ENCODE assay signal across 27 cellular contexts in the genomic region with DNA sequence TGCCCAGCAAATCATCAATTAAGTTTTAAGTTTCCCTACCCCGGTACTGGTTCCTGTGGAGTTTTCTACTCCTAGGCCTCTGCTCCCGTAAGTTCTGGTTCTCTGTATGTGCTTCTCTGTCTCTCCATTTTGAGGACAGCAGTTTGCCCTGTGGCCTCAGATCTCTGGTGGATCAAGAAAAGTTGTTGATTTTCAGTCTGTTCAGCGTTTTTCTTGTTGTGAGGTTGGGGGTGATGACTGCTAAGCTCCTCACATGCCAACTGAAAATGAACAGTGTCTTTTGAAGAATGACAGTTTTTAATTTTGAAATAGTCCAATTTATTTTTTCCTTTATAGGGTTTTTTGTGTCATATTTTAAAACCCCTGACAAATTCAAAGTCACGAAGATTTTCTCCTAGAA. TPM values are rescaled to one million over a fixed set of nuclear protein-coding genes. Genes with fewer than 3 reads are reported as not detected.
A peak's percentile ranks its signal among the peaks of the same experiment; 100 is the strongest.
DNase-seq lines count a peak whose midpoint lies in the region; ATAC-seq, FAIRE-seq and TF ChIP-seq lines count a peak whose summit lies in the region.
"Had no signal": no experiment of that assay in that cellular context is flagged by ENCODE, and none has a peak within 500 bp of the region (broad histone marks: within the 10 kb centered on the region; RNA-seq: fewer than 3 reads in every experiment).

No MANE protein-coding gene starts in this region.

- no peaks in the 10 kb centered on the region for H3K27me3 Mint-ChIP-seq in effector memory CD8-positive, alpha-beta T cell
- no peaks in the 10 kb centered on the region for H3K27me3 Mint-ChIP-seq in glutamatergic neuron (ENCODE audit: unreplicated experiment)
- H3K27me3 Mint-ChIP-seq: B cell had no signal

- DNase-seq in K562 (ENCODE audit: extremely low read depth in 1 of 4, low spot score in 3 of 4) (no peak), mesendoderm (no peak), neuronal stem cell (ENCODE audit: low spot score) (no peak), HEK293T (ENCODE audit: extremely low spot score) (no peak), glutamatergic neuron (no peak)
- DNase-seq in effector memory CD8-positive, alpha-beta T cell: no peak
- no peak for DNase-seq in stimulated activated CD4-positive, alpha-beta T cell treated with anti-CD3 and anti-CD28 coated beads, Interleukin-2, amount 100 ng/mL, for 48 hours
- DNase-seq: Caco-2; CD8-positive, alpha-beta T cell; DMS79; EL; GDM1; KG1; MG63; NCI-H2029; NCI-H446 treated with DMSO at 0.1 percent for 48 hours; NCI-H526; PC-9; SJCRH30 had no signal

- H2BK120ac ChIP-seq in mesendoderm (ENCODE audit: low read depth, low read length) (no peak overlapping the region), neuronal stem cell (ENCODE audit: low read depth, low read length) (no peak overlapping the region)

- no peak overlapping the region for H4K5ac ChIP-seq in mesendoderm (ENCODE audit: low read length)

- peaks cover 3% of the 10 kb centered on the region for H3K36me3 Mint-ChIP-seq in effector memory CD8-positive, alpha-beta T cell (ENCODE audit: insufficient read depth)
- peaks cover 3% of the 10 kb centered on the region for H3K36me3 Mint-ChIP-seq in glutamatergic neuron (ENCODE audit: unreplicated experiment)

- TF ChIP-seq EP300 in K562 (IDR thresholded peaks at IDR 0.05; ENCODE audit: low read length): no peak

- H3K14ac ChIP-seq in neuronal stem cell (ENCODE audit: low read length): no peak overlapping the region

- no peak overlapping the region for H3K56ac ChIP-seq in mesendoderm (ENCODE audit: low read length)

- in situ Hi-C loops in K562 (cut with MboI): loop anchor here (10.0 kb wide), 1 partner anchor 245 kb away; no protein-coding TSS in a partner anchor

- H2BK5ac ChIP-seq in mesendoderm (ENCODE audit: low read length) (no peak overlapping the region), neuronal stem cell (ENCODE audit: low read length) (no peak overlapping the region)

- no peak overlapping the region for H3K4ac ChIP-seq in mesendoderm (ENCODE audit: low read depth, low read length)
- no peak overlapping the region for H3K4ac ChIP-seq in neuronal stem cell (ENCODE audit: low read length)

- H3K27ac Mint-ChIP-seq in effector memory CD8-positive, alpha-beta T cell: peak overlapping the region in 1 of 2 donors; percentile 55
- H3K27ac Mint-ChIP-seq in glutamatergic neuron (ENCODE audit: unreplicated experiment): no peak overlapping the region
- H3K27ac Mint-ChIP-seq: B cell; CD8-positive, alpha-beta T cell had no signal

- no peaks in the 10 kb centered on the region for H3K4me1 Mint-ChIP-seq in effector memory CD8-positive, alpha-beta T cell (ENCODE audit: low read depth in 2 of 2)
- peaks cover 3% of the 10 kb centered on the region for H3K4me1 Mint-ChIP-seq in glutamatergic neuron (ENCODE audit: low read depth, unreplicated experiment)
- H3K4me1 Mint-ChIP-seq: B cell had no signal

- no peaks in the 10 kb centered on the region for H4K20me1 ChIP-seq in K562 (replicated peaks; ENCODE audit: control insufficient read depth, insufficient read depth, low read length)

- intact Hi-C loops in K562 (cut with micrococcal nuclease): no loop called here

- peaks cover 3 to 4% of the 10 kb centered on the region in 2 donors for H3K9me3 Mint-ChIP-seq in effector memory CD8-positive, alpha-beta T cell
- no peaks in the 10 kb centered on the region for H3K9me3 Mint-ChIP-seq in glutamatergic neuron (ENCODE audit: unreplicated experiment)

- 73% methylated on average over 4 of the region's 4 CpGs for WGBS in HUES64
- WGBS in K562 (ENCODE audit: insufficient coverage, low coverage, missing lambda C conversion rate): 13% methylated on average over 4 of the region's 4 CpGs
- no CpG with 5 or more reads among the region's 4 CpGs for WGBS in mesendoderm (ENCODE audit: extremely low coverage, insufficient coverage, low lambda C conversion rate)
- no CpG with 5 or more reads among the region's 4 CpGs for WGBS in neuronal stem cell (ENCODE audit: extremely low coverage in 2 of 2, insufficient read length in 2 of 2, insufficient replicate concordance in 1 of 2), 2 donors

- no peak overlapping the region for H4K91ac ChIP-seq in neuronal stem cell (ENCODE audit: low read depth, low read length, poor library complexity)

- H3K79me1 ChIP-seq in mesendoderm (ENCODE audit: low read length) (no peaks in the 10 kb centered on the region), neuronal stem cell (ENCODE audit: low read depth, low read length) (no peaks in the 10 kb centered on the region)

- H4K8ac ChIP-seq in mesendoderm (ENCODE audit: low read depth, low read length): peak overlapping the region; percentile 43
- H4K8ac ChIP-seq in neuronal stem cell (ENCODE audit: low read depth, low read length): no peak overlapping the region

- H3K4me3 ChIP-seq in HUES64 (ENCODE audit: low read length) (no peak overlapping the region), K562 (no peak overlapping the region), mesendoderm (ENCODE audit: low read length) (no peak overlapping the region), neuronal stem cell (ENCODE audit: low read length in 2 of 2) (no peak overlapping the region)
- H3K4me3 ChIP-seq: GM12878, HAP-1, MG63, PC-9, SJCRH30 had no signal

- H3K23ac ChIP-seq in mesendoderm (ENCODE audit: low read length) (no peak overlapping the region), neuronal stem cell (ENCODE audit: low read depth, low read length, poor library complexity) (no peak overlapping the region)

- H2BK15ac ChIP-seq in mesendoderm (replicated peaks; ENCODE audit: low read depth): no peak overlapping the region
- no peak overlapping the region for H2BK15ac ChIP-seq in neuronal stem cell (ENCODE audit: low read length)

- CTCF ChIA-PET in K562 (lab: Yijun Ruan, JAX; ENCODE audit: low intra/inter-chr PET ratio): no interaction called here
- CTCF ChIA-PET in HEK293T (lab: Yijun Ruan, JAX): no interaction called here

- no TSS peak for BruUV-seq in K562 (replicated peaks; lab: Mats Ljungman, UMichigan)

- no peak for FAIRE-seq in K562 (lab: Jason Lieb, UNC)
- FAIRE-seq: GM12878 had no signal

- H3K18ac ChIP-seq in mesendoderm (ENCODE audit: low read length) (peak overlapping the region; percentile 47), neuronal stem cell (ENCODE audit: low read length) (no peak overlapping the region)

- POLR2A ChIA-PET in K562 (lab: Yijun Ruan, JAX): no interaction called here
- POLR2A ChIA-PET in HEK293T (lab: Yijun Ruan, JAX): no interaction called here

- H3K36me3 ChIP-seq in HUES64 (ENCODE audit: insufficient read depth, low read length) (no peaks in the 10 kb centered on the region), K562 (ENCODE audit: control insufficient read depth, insufficient read depth, low read length) (no peaks in the 10 kb centered on the region), mesendoderm (ENCODE audit: control insufficient read depth, insufficient read depth, low read length) (no peaks in the 10 kb centered on the region), neuronal stem cell (replicated peaks in 1 of 2; ENCODE audit: control insufficient read depth in 2 of 2, insufficient read depth in 2 of 2, low read length in 2 of 2) (no peaks in the 10 kb centered on the region)
- H3K36me3 ChIP-seq: HAP-1, MG63, SJCRH30 had no signal

- H3K9me3 ChIP-seq in HUES64 (ENCODE audit: insufficient read depth, low read depth, low read length) (peaks cover 1% of the 10 kb centered on the region; the same call in 1 of the 2 replicates), K562 (replicated peaks; ENCODE audit: control insufficient read depth, insufficient read depth, low read depth, low read length) (no peaks in the 10 kb centered on the region), neuronal stem cell (replicated peaks in 1 of 2; ENCODE audit: control insufficient read depth in 2 of 2, insufficient read depth in 1 of 2, low read depth in 1 of 2, low read length in 2 of 2) (no peaks in the 10 kb centered on the region)
- H3K9me3 ChIP-seq: HAP-1 had no signal

- no peak for TF ChIP-seq POLR2A in K562 (conservative IDR thresholded peaks at IDR 0.05)

- H3K9ac ChIP-seq in HUES64 (ENCODE audit: low read depth, low read length): no peak overlapping the region; the same call in 1 of the 2 replicates
- H3K9ac ChIP-seq in K562 (ENCODE audit: insufficient read depth in 1 of 2, low read depth in 2 of 2, low read length in 2 of 2): no peak overlapping the region
- H3K9ac ChIP-seq in mesendoderm (ENCODE audit: low read length): no peak overlapping the region
- H3K9ac ChIP-seq in neuronal stem cell (ENCODE audit: low read depth, low read length, poor library complexity): no peak overlapping the region

- H3K4me2 ChIP-seq in K562 (ENCODE audit: insufficient read depth, low read length) (no peak overlapping the region), mesendoderm (ENCODE audit: low read length) (no peak overlapping the region), neuronal stem cell (ENCODE audit: insufficient read depth, low read length, poor library complexity, severe bottlenecking) (no peak overlapping the region)
- H3K4me2 ChIP-seq: PC-9 had no signal

- H2AK5ac ChIP-seq in mesendoderm (ENCODE audit: low read length) (no peak overlapping the region), neuronal stem cell (ENCODE audit: low read depth, low read length) (no peak overlapping the region)

- no peak overlapping the region for H2BK12ac ChIP-seq in neuronal stem cell (ENCODE audit: low read length)

- TF ChIP-seq RAD21 in K562 (CRISPR knock-in tag; conservative IDR thresholded peaks at IDR 0.05 in 1 of 2, IDR thresholded peaks at IDR 0.05 in 1 of 2): no peak

- ATAC-seq in K562: no peak
- ATAC-seq in effector memory CD8-positive, alpha-beta T cell (replicated peaks): no peak
- ATAC-seq: CD8-positive, alpha-beta T cell; GM12878; Right ventricle myocardium inferior had no signal

- H3K79me2 ChIP-seq in K562 (ENCODE audit: control insufficient read depth, insufficient read depth, low read length) (no peaks in the 10 kb centered on the region), mesendoderm (ENCODE audit: control insufficient read depth, insufficient read depth, low read length) (no peaks in the 10 kb centered on the region)

- no peak overlapping the region for H3K4me3 Mint-ChIP-seq in effector memory CD8-positive, alpha-beta T cell
- no peak overlapping the region for H3K4me3 Mint-ChIP-seq in glutamatergic neuron (ENCODE audit: unreplicated experiment)
- H3K4me3 Mint-ChIP-seq: B cell; CD8-positive, alpha-beta T cell had no signal

- H2AFZ ChIP-seq in K562 (ENCODE audit: low read depth, low read length): no peak overlapping the region
- H2AFZ ChIP-seq in neuronal stem cell (ENCODE audit: low read length): peak overlapping the region; percentile 54
- H2AFZ ChIP-seq: PC-9 had no signal

- H3K4me1 ChIP-seq in HUES64 (ENCODE audit: insufficient read depth, low read length): peaks cover 24% of the 10 kb centered on the region
- no peaks in the 10 kb centered on the region; a peak in 1 of 5 replicates for H3K4me1 ChIP-seq in K562 (replicated peaks in 1 of 2; ENCODE audit: control insufficient read depth in 2 of 2, insufficient read depth in 2 of 2, low read length in 2 of 2)
- no peaks in the 10 kb centered on the region for H3K4me1 ChIP-seq in mesendoderm (ENCODE audit: control insufficient read depth, low read depth, low read length)
- peaks cover 0 to 6% of the 10 kb centered on the region in 2 donors for H3K4me1 ChIP-seq in neuronal stem cell (ENCODE audit: control insufficient read depth in 2 of 2, insufficient read depth in 1 of 2, low read depth in 1 of 2, low read length in 2 of 2)

- TF ChIP-seq CTCF in K562 (IDR thresholded peaks at IDR 0.05 in 2 of 3, conservative IDR thresholded peaks at IDR 0.05 in 1 of 3; ENCODE audit: insufficient read depth in 2 of 3, low read depth in 1 of 3, low read length in 3 of 3): no peak
- no peak for TF ChIP-seq CTCF in glutamatergic neuron (IDR thresholded peaks at IDR 0.05; ENCODE audit: partially characterized antibody, unreplicated experiment)

- H3K27ac ChIP-seq in HUES64 (ENCODE audit: low read depth, low read length): peak overlapping the region; percentile 49; the same call in 1 of the 2 replicates
- no peak overlapping the region for H3K27ac ChIP-seq in K562 (ENCODE audit: extremely low read depth, low read depth, low read length)
- H3K27ac ChIP-seq in mesendoderm (ENCODE audit: low read depth, low read length): no peak overlapping the region
- H3K27ac ChIP-seq in neuronal stem cell (replicated peaks; ENCODE audit: low read length): no peak overlapping the region
- H3K27ac ChIP-seq: C4-2B, HL-60, PC-9, SJCRH30 had no signal

- H3K9me1 ChIP-seq in K562 (ENCODE audit: control insufficient read depth, insufficient read depth, low read length): no peaks in the 10 kb centered on the region

- H3K27me3 ChIP-seq in HUES64 (ENCODE audit: insufficient read depth, low read length) (no peaks in the 10 kb centered on the region), K562 (ENCODE audit: control insufficient read depth in 2 of 2, insufficient read depth in 2 of 2, low read length in 2 of 2) (0 out of 5 replicates have a peak, but pooled peaks cover 0 to 8% of the 10 kb centered on the region in 2 experiments), mesendoderm (ENCODE audit: insufficient read depth, low read length, poor library complexity) (no peaks in the 10 kb centered on the region), neuronal stem cell (ENCODE audit: control insufficient read depth in 3 of 3, insufficient read depth in 3 of 3, low read depth in 1 of 3, low read length in 3 of 3) (no peaks in the 10 kb centered on the region)
- H3K27me3 ChIP-seq: MG63, SJCRH30 had no signal

RNA-seq across cellular contexts. Expression of a gene that starts 31.7 kb away (rescaled TPM):
- 1.9 TPM for polyA plus RNA-seq in HUES64 (2013, experiment 1 of 2)
- polyA plus RNA-seq in HUES64 (2013, experiment 2 of 2): 0.44 TPM
- total RNA-seq in K562 (2011; cell fraction: chromatin; rRNA removed; ENCODE audit: low replicate concordance): not detected in 2 replicates
- not detected in 2 replicates for total RNA-seq in K562 (2011; cell fraction: nucleolus; rRNA removed)
- total RNA-seq in K562 (2011; cell fraction: nucleoplasm; rRNA removed): not detected in 2 replicates
- total RNA-seq in K562 (2014; rRNA removed): not detected in 2 replicates
- not detected in 2 replicates for total RNA-seq in K562 (2014; rRNA removed; fragmentation: Illumina TruSeq; extraction: Trizol)
- not detected in 2 replicates for total RNA-seq in K562 (2015; rRNA removed; fragmentation: Illumina TruSeq; extraction: Trizol)
- total RNA-seq in K562 (2021): not detected in 2 replicates
- polyA plus RNA-seq in K562 (2011; rRNA removed): not detected in 2 replicates
- not detected in 2 replicates for polyA plus RNA-seq in K562 (2011; cell fraction: cytosol; rRNA removed)
- not detected in 2 replicates for polyA plus RNA-seq in K562 (2011; cell fraction: nucleus; rRNA removed)
- 0.14 and 0.25 TPM in 2 replicates for polyA plus RNA-seq in K562 (2012)
- not detected in 2 replicates for polyA plus RNA-seq in K562 (2014; fragmentation: Illumina TruSeq; extraction: Trizol)
- polyA plus RNA-seq in K562 (2014; fragmentation: Nextera tagmentation; extraction: Ambion mirVana): not detected
- polyA plus RNA-seq in K562 (2014; rRNA removed): not detected in 2 replicates
- polyA minus RNA-seq in K562 (2011; rRNA and poly(A)+ RNA removed): not detected in 2 replicates
- not detected in 2 replicates for polyA minus RNA-seq in K562 (2011; cell fraction: cytosol; rRNA and poly(A)+ RNA removed)
- polyA minus RNA-seq in K562 (2011; cell fraction: nucleus; rRNA and poly(A)+ RNA removed): not detected in 2 replicates
- 0.11 TPM for polyA plus RNA-seq in mesendoderm (2013, experiment 1 of 2)
- polyA plus RNA-seq in mesendoderm (2013, experiment 2 of 2): 0.15 TPM
- polyA plus RNA-seq in neuronal stem cell (2013, experiment 1 of 2): 0.07 TPM
- polyA plus RNA-seq in neuronal stem cell (2013, experiment 2 of 2): 0.07 TPM
- not detected for total RNA-seq in glutamatergic neuron (ENCODE audit: unreplicated experiment)
- total RNA-seq: A673, B cell, GM12878, Right ventricle myocardium inferior, SJCRH30 had no signal
- polyA plus RNA-seq: GM12878 had no signal
